20 cellular contexts compared by ENCODE assay signal in the genomic region with DNA sequence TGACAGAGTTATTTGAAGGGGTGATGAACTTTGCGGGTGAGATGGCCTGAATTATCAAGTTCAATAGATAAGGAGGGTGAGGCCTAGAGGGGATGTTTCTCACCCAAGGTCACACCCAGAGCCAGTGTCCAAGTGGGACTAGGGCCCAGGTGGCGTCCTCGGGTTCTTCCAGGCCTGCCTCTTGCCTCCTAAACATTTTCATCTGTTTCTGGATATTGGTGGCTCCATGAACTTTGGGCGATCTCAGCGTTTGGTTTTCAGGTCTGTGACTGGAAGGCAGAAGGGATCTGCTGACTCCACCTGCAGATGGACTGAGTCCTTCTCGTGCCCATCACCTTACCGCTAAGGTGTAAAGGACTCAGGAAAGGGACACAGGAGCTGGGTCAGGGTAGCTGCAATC.
DNase-seq lines count a peak whose midpoint lies in the region; ATAC-seq and TF ChIP-seq lines count a peak whose summit lies in the region.
"Had no signal": no experiment of that assay in that cellular context is flagged by ENCODE, and none has a peak within 500 bp of the region (broad histone marks: within the 10 kb centered on the region; RNA-seq: fewer than 3 reads in every experiment).

No MANE protein-coding gene starts in this region.

- ATAC-seq in GM21447 (IDR thresholded peaks at IDR 0.05; ENCODE audit: unreplicated experiment) (no peak), HG02970 (IDR thresholded peaks at IDR 0.05; ENCODE audit: low FRiP score, unreplicated experiment) (no peak)
- ATAC-seq: A549, GM23338, HCT116 had no signal

- H3K36me3 Mint-ChIP-seq in endodermal cell (ENCODE audit: low read depth) (no peaks in the 10 kb centered on the region), mesothelial cell of epicardium (no peaks in the 10 kb centered on the region)
- H3K36me3 Mint-ChIP-seq: CD4-positive, alpha-beta memory T cell had no signal

- peaks cover 75% of the 10 kb centered on the region for H3K27me3 Mint-ChIP-seq in endodermal cell (ENCODE audit: insufficient read depth)
- no peaks in the 10 kb centered on the region for H3K27me3 Mint-ChIP-seq in mesothelial cell of epicardium (ENCODE audit: low read depth)

- no peak overlapping the region for H3K9ac ChIP-seq in endodermal cell (ENCODE audit: extremely low read depth, low read length, poor library complexity, severe bottlenecking)
- H3K9ac ChIP-seq: BLaER1 treated with 17β-estradiol and CSF1 and Interleukin-3, amounts not matched to agents 10 nM and 100 nM had no signal

- H3K4me1 Mint-ChIP-seq in endodermal cell = peaks cover 6% of the 10 kb centered on the region
- peaks cover 70% of the 10 kb centered on the region for H3K4me1 Mint-ChIP-seq in mesothelial cell of epicardium
- H3K4me1 Mint-ChIP-seq: CD4-positive, alpha-beta memory T cell had no signal

- DNase-seq in SJCRH30 = no peak
- DNase-seq in endodermal cell = peak; percentile 18
- peak in 1 of 2 experiments; percentile 19 for DNase-seq in mesothelial cell of epicardium (ENCODE audit: low spot score in 2 of 2, unreplicated experiment in 2 of 2)
- DNase-seq in WERI-Rb-1 = no peak
- DNase-seq in KG1 (lab: John Stamatoyannopoulos, UW) = no peak
- DNase-seq: 8988T; ACHN; AML-193; BE2C; CD4-positive, alpha-beta memory T cell; COR-L47; DMS153; DND-41; H9 had no signal

- H3K4me1 ChIP-seq in SJCRH30 = peaks cover 49% of the 10 kb centered on the region
- no peaks in the 10 kb centered on the region for H3K4me1 ChIP-seq in endodermal cell (ENCODE audit: control insufficient read depth, insufficient read depth, low read length)

- H3K4me3 Mint-ChIP-seq in endodermal cell = no peak overlapping the region
- H3K4me3 Mint-ChIP-seq in mesothelial cell of epicardium = no peak overlapping the region
- H3K4me3 Mint-ChIP-seq: CD4-positive, alpha-beta memory T cell; GM23338; H9 had no signal

- H3K27ac ChIP-seq in SJCRH30 = peak overlapping the region; percentile 94
- no peak overlapping the region for H3K27ac ChIP-seq in endodermal cell (ENCODE audit: low read depth, low read length)
- no peak overlapping the region for H3K27ac ChIP-seq in WERI-Rb-1

- H3K27me3 ChIP-seq in SJCRH30 (no peaks in the 10 kb centered on the region), endodermal cell (ENCODE audit: control insufficient read depth, insufficient read depth, low read length, poor library complexity, severe bottlenecking) (peaks cover 45% of the 10 kb centered on the region), WERI-Rb-1 (ENCODE audit: insufficient read depth, low read depth, severe bottlenecking) (no peaks in the 10 kb centered on the region)
- H3K27me3 ChIP-seq: BE2C; BLaER1 treated with 17β-estradiol and CSF1 and Interleukin-3, amounts not matched to agents 10 nM and 100 nM had no signal

- H3K9me3 Mint-ChIP-seq in endodermal cell (no peaks in the 10 kb centered on the region), mesothelial cell of epicardium (no peaks in the 10 kb centered on the region)
- H3K9me3 Mint-ChIP-seq: CD4-positive, alpha-beta memory T cell; GM23338; H9 had no signal

- WGBS in endodermal cell (ENCODE audit: insufficient coverage in 1 of 2, insufficient read length in 1 of 2), 2 experiments = 96 to 100% methylated on average over 2 to 7 of the region's 7 CpGs

- H3K9me3 ChIP-seq in SJCRH30 (replicated peaks) (no peaks in the 10 kb centered on the region), endodermal cell (ENCODE audit: control insufficient read depth, low read length) (no peaks in the 10 kb centered on the region), WERI-Rb-1 (ENCODE audit: severe bottlenecking) (no peaks in the 10 kb centered on the region)
- H3K9me3 ChIP-seq: A549; BE2C; BLaER1 treated with 17β-estradiol and CSF1 and Interleukin-3, amounts not matched to agents 10 nM and 100 nM had no signal

- H3K27ac Mint-ChIP-seq in endodermal cell = no peak overlapping the region
- H3K27ac Mint-ChIP-seq in mesothelial cell of epicardium = peak overlapping the region; percentile 39
- H3K27ac Mint-ChIP-seq: CD4-positive, alpha-beta memory T cell; GM23338 had no signal

- TF ChIP-seq CTCF in endodermal cell (conservative IDR thresholded peaks at IDR 0.05) (no peak), mesothelial cell of epicardium (IDR thresholded peaks at IDR 0.05; ENCODE audit: unreplicated experiment) (no peak), WERI-Rb-1 (IDR thresholded peaks at IDR 0.05; ENCODE audit: low read depth, low read length) (no peak)

- H3K36me3 ChIP-seq in SJCRH30 (no peaks in the 10 kb centered on the region), endodermal cell (ENCODE audit: control insufficient read depth, insufficient read depth, low read length) (no peaks in the 10 kb centered on the region), WERI-Rb-1 (no peaks in the 10 kb centered on the region)
- H3K36me3 ChIP-seq: BE2C; BLaER1 treated with 17β-estradiol and CSF1 and Interleukin-3, amounts not matched to agents 10 nM and 100 nM had no signal

- H3K4me3 ChIP-seq in SJCRH30 (no peak overlapping the region), endodermal cell (ENCODE audit: low read length) (no peak overlapping the region), WERI-Rb-1 (ENCODE audit: low read depth, low read length) (no peak overlapping the region)
- H3K4me3 ChIP-seq: A549; BLaER1 treated with 17β-estradiol and CSF1 and Interleukin-3, amounts not matched to agents 10 nM and 100 nM; GM23338 had no signal
